ENCODE assay signal across 4 cellular contexts in the genomic region with DNA sequence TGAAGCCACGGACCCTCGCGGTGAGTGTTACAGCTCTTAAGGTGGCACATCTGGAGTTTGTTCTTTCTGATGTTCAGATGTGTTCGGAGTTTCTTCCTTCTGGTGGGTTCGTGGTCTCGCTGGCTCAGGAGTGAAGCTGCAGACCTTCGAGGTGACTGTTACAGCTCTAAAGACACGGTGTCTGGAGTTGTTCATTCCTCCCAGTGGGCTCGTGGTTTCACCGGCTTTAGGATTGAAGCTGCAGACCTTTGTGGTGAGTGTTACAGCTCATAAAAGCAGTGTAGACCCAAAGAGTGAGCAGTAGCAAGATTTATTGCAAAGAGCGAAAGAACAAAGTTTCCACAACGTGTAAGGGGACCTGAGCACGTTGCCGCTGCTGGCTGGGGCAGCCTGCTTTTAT.
DNase-seq lines count a peak whose midpoint lies in the region; TF ChIP-seq lines count a peak whose summit lies in the region.
"Not testable (repeated sequence)": the region's sequence is repeated elsewhere in the genome, so short reads cannot be mapped to it uniquely, and the experiment has no call there.

No MANE protein-coding gene starts in this region.

- not testable (repeated sequence) for H3K4me1 ChIP-seq in PC-9 (replicated peaks; ENCODE audit: insufficient read depth)

- H3K9me3 Mint-ChIP-seq in chondrocyte (ENCODE audit: low read depth); nephron progenitor cell: not testable (repeated sequence)

- not testable (repeated sequence) for H3K36me3 Mint-ChIP-seq in chondrocyte (ENCODE audit: low read depth); nephron progenitor cell (ENCODE audit: low read depth)

- not testable (repeated sequence) for H3K27me3 ChIP-seq in PC-9 (ENCODE audit: insufficient read depth, low read depth)

- not testable (repeated sequence) for H3K27me3 Mint-ChIP-seq in chondrocyte (ENCODE audit: low read depth); nephron progenitor cell (ENCODE audit: low read depth, poor library complexity)

- CTCF ChIA-PET in PC-9 (lab: Charles Lee), result not testable (repeated sequence)

- TF ChIP-seq CTCF in PC-9 (conservative IDR thresholded peaks at IDR 0.05); chondrocyte (IDR thresholded peaks at IDR 0.05); nephron progenitor cell (IDR thresholded peaks at IDR 0.05): not testable (repeated sequence)

- H4K20me1 ChIP-seq in PC-9 (ENCODE audit: insufficient read depth), result not testable (repeated sequence)

- intact Hi-C loops in PC-9 (cut with micrococcal nuclease; ENCODE audit: unreplicated experiment), result not testable (repeated sequence)

- H2AFZ ChIP-seq in PC-9, result 0 out of 2 replicates have a peak overlapping the region, but pooled peaks have one; percentile 50

- H3K4me1 Mint-ChIP-seq in chondrocyte (ENCODE audit: low read depth); nephron progenitor cell: not testable (repeated sequence)

- not testable (repeated sequence) for H3K36me3 ChIP-seq in PC-9 (ENCODE audit: low read depth)

- not testable (repeated sequence) for H3K4me3 Mint-ChIP-seq in chondrocyte (ENCODE audit: unreplicated experiment); nephron progenitor cell

- peak; percentile 3 for DNase-seq in Jurkat, Clone E6-1 (ENCODE audit: low read depth, low spot score)
- DNase-seq in PC-9, nephron progenitor cell: not testable (repeated sequence)
- peak; percentile 10 for DNase-seq in chondrocyte (ENCODE audit: low spot score)

- not testable (repeated sequence) for H3K27ac Mint-ChIP-seq in chondrocyte (ENCODE audit: unreplicated experiment)
- H3K27ac Mint-ChIP-seq in nephron progenitor cell, result peak overlapping the region; percentile 51

- H3K79me2 ChIP-seq in PC-9 (ENCODE audit: low read depth), result not testable (repeated sequence)

- not testable (repeated sequence) for H3K27ac ChIP-seq in PC-9

- not testable (repeated sequence) for H3K9me2 ChIP-seq in PC-9 (ENCODE audit: insufficient read depth)

- POLR2A ChIA-PET in PC-9 (lab: Charles Lee; ENCODE audit: unreplicated experiment), result not testable (repeated sequence)

- H3K4me3 ChIP-seq in Jurkat, Clone E6-1 (ENCODE audit: low read length); PC-9: not testable (repeated sequence)

- H3K4me2 ChIP-seq in PC-9, result not testable (repeated sequence)

- BruUV-seq in PC-9 (replicated peaks; lab: Mats Ljungman, UMichigan), result not testable (repeated sequence)

- not testable (repeated sequence) for H3F3A ChIP-seq in PC-9 (ENCODE audit: insufficient read depth, low read depth)

- H3K9me3 ChIP-seq in PC-9 (ENCODE audit: insufficient read depth, low read depth), result not testable (repeated sequence)
